10 cellular contexts compared by ENCODE assay signal in genomic region chr18:63105636-63106316, GRCh38.
DNase-seq lines count a peak whose midpoint lies in the region; ATAC-seq lines count a peak whose summit lies in the region.
"Had no signal": no experiment of that assay in that cellular context is flagged by ENCODE, and none has a peak within 500 bp of the region (broad histone marks: within the 10 kb centered on the region; RNA-seq: fewer than 3 reads in every experiment).

No MANE protein-coding gene starts in this region.

- H3K9me3 Mint-ChIP-seq in effector memory CD8-positive, alpha-beta T cell: no peaks in the 10 kb centered on the region

- DNase-seq in effector memory CD8-positive, alpha-beta T cell: no peak
- DNase-seq in SW480 (ENCODE audit: low spot score) (no peak), SK-N-DZ (ENCODE audit: low spot score) (no peak), NCI-H1417 treated with DMSO at 0.1 percent for 48 hours (lab: John Stamatoyannopoulos, UW) (no peak)
- DNase-seq: activated CD4-positive, alpha-beta T cell treated with anti-CD3 and anti-CD28 coated beads, Interleukin-2, amount 50 U/mL, for 4 hours; kidney; NCI-H1930 had no signal

- H3K27me3 Mint-ChIP-seq in effector memory CD8-positive, alpha-beta T cell: peaks cover 0 to 10% of the 10 kb centered on the region in 2 donors

- peak; percentile 73 for ATAC-seq in GM18858 (IDR thresholded peaks at IDR 0.05; ENCODE audit: unreplicated experiment)
- peak; percentile 56 for ATAC-seq in GM21360 (IDR thresholded peaks at IDR 0.05; ENCODE audit: unreplicated experiment)
- peak; percentile 44 for ATAC-seq in HG03060 (IDR thresholded peaks at IDR 0.05; ENCODE audit: low read depth, unreplicated experiment)
- peak; percentile 27 for ATAC-seq in effector memory CD8-positive, alpha-beta T cell (replicated peaks)

- peaks cover 18 to 20% of the 10 kb centered on the region in 2 donors for H3K4me1 Mint-ChIP-seq in effector memory CD8-positive, alpha-beta T cell (ENCODE audit: low read depth in 2 of 2)

- no peak overlapping the region for H3K27ac Mint-ChIP-seq in effector memory CD8-positive, alpha-beta T cell

- H3K4me3 Mint-ChIP-seq in effector memory CD8-positive, alpha-beta T cell: no peak overlapping the region

- H3K36me3 Mint-ChIP-seq in effector memory CD8-positive, alpha-beta T cell (ENCODE audit: insufficient read depth): peaks cover 2% of the 10 kb centered on the region
